In genomic region chr6:20724443-20724842, GRCh38 we compare ENCODE assay signal across 19 cellular contexts.
"Had no signal": no experiment of that assay in that cellular context is flagged by ENCODE, and none has a peak within 500 bp of the region (broad histone marks: within the 10 kb centered on the region; RNA-seq: fewer than 3 reads in every experiment).

No MANE protein-coding gene starts in this region.

- H3K27ac ChIP-seq: epithelial cell of prostate, esophagus muscularis mucosa, gastroesophageal sphincter, hepatocyte, neutrophil, ovary, right atrium auricular region, sigmoid colon, skin epidermis, testis, tibial nerve had no signal

- H3K4me1 ChIP-seq: esophagus muscularis mucosa, gastroesophageal sphincter, right atrium auricular region, sigmoid colon, testis, tibial nerve had no signal

- H3K9me3 ChIP-seq: esophagus muscularis mucosa, gastroesophageal sphincter, neutrophil, ovary, sigmoid colon, testis, tibial nerve had no signal

- H3K4me2 ChIP-seq: hepatocyte had no signal

- H3K4me3 ChIP-seq: esophagus muscularis mucosa, gastroesophageal sphincter, hepatocyte, ovary, right atrium auricular region, sigmoid colon, skin epidermis, testis, tibial nerve had no signal

- DNase-seq: effector memory CD4-positive, alpha-beta T cell; kidney glomerular epithelial cell; naive thymus-derived CD4-positive, alpha-beta T cell; nephron progenitor cell; ovary; sigmoid colon; stimulated activated CD4-positive, alpha-beta T cell treated with anti-CD3 and anti-CD28 coated beads, Interleukin-2, amount 100 ng/mL, for 24 hours; stimulated activated CD4-positive, alpha-beta T cell treated with anti-CD3 and anti-CD28 coated beads, Interleukin-4, amount 100 ng/mL, for 4 hours; stimulated activated naive B cell treated with anti-CD40 and anti-IgM and Interleukin-4, amounts not matched to agents 10 μg/mL and 1 μg/mL and 100 μg/mL, for 72 hours; stimulated activated naive CD8-positive, alpha-beta T cell treated with anti-CD3 and anti-CD28 coated beads, Interleukin-15, amount 100 ng/mL, for 72 hours; testis had no signal

- H3K36me3 ChIP-seq: neutrophil, ovary, right atrium auricular region, sigmoid colon had no signal

- H3K4me1 Mint-ChIP-seq: nephron progenitor cell had no signal

- H3K4me3 Mint-ChIP-seq: naive thymus-derived CD4-positive, alpha-beta T cell; nephron progenitor cell; stimulated activated naive B cell treated with anti-CD40 and anti-IgM and Interleukin-4, amounts not matched to agents 10 μg/mL and 1 μg/mL and 100 μg/mL, for 72 hours; stimulated activated naive CD8-positive, alpha-beta T cell treated with anti-CD3 and anti-CD28 coated beads, Interleukin-15, amount 100 ng/mL, for 72 hours had no signal

- H2AFZ ChIP-seq: hepatocyte had no signal

- H3K27me3 Mint-ChIP-seq: naive thymus-derived CD4-positive, alpha-beta T cell; stimulated activated naive B cell treated with anti-CD40 and anti-IgM and Interleukin-4, amounts not matched to agents 10 μg/mL and 1 μg/mL and 100 μg/mL, for 72 hours; stimulated activated naive CD8-positive, alpha-beta T cell treated with anti-CD3 and anti-CD28 coated beads, Interleukin-15, amount 100 ng/mL, for 72 hours had no signal

- H3K27me3 ChIP-seq: esophagus muscularis mucosa, gastroesophageal sphincter, hepatocyte, neutrophil, ovary, right atrium auricular region, sigmoid colon, testis, tibial nerve had no signal

- H3K9me3 Mint-ChIP-seq: nephron progenitor cell had no signal

- H3K27ac Mint-ChIP-seq: naive thymus-derived CD4-positive, alpha-beta T cell; nephron progenitor cell; stimulated activated naive B cell treated with anti-CD40 and anti-IgM and Interleukin-4, amounts not matched to agents 10 μg/mL and 1 μg/mL and 100 μg/mL, for 72 hours; stimulated activated naive CD8-positive, alpha-beta T cell treated with anti-CD3 and anti-CD28 coated beads, Interleukin-15, amount 100 ng/mL, for 72 hours had no signal

- ATAC-seq: gastroesophageal sphincter; naive thymus-derived CD4-positive, alpha-beta T cell; stimulated activated naive B cell treated with anti-CD40 and anti-IgM and Interleukin-4, amounts not matched to agents 10 μg/mL and 1 μg/mL and 100 μg/mL, for 72 hours; stimulated activated naive CD8-positive, alpha-beta T cell treated with anti-CD3 and anti-CD28 coated beads, Interleukin-15, amount 100 ng/mL, for 72 hours had no signal
